In the genomic region with DNA sequence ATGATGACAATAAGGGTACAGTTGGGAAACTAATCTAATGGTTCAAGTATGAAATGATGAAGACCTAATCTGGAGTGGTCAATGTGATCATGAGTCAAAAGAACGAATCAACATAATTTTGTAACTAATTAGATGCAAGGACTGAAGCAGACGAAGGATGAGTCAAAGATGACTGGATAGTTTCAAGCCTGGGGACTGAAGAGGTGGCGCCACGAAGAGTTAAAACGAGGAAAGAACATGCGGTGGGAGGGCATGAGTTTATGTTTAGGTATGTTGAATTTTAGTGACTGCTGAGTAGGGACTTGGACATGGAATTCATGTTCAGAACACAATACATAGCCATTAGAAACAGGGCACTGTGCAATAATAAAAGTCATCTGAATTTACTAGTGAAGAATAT, we compare ENCODE assay signal across 17 cellular contexts.
DNase-seq lines count a peak whose midpoint lies in the region; ATAC-seq and TF ChIP-seq lines count a peak whose summit lies in the region.
"Had no signal": no experiment of that assay in that cellular context is flagged by ENCODE, and none has a peak within 500 bp of the region (broad histone marks: within the 10 kb centered on the region; RNA-seq: fewer than 3 reads in every experiment).

No MANE protein-coding gene starts in this region.

- H3K79me2 ChIP-seq in osteoblast (ENCODE audit: insufficient read depth, low read length), result no peaks in the 10 kb centered on the region

- H3K4me3 ChIP-seq in osteoblast (ENCODE audit: insufficient read depth, low read length), result no peak overlapping the region

- no peak overlapping the region for H3K4me2 ChIP-seq in osteoblast (ENCODE audit: insufficient read depth, low read length)
- H3K4me2 ChIP-seq: SK-N-SH had no signal

- H4K20me1 ChIP-seq in osteoblast (ENCODE audit: insufficient read depth, low read length), result no peaks in the 10 kb centered on the region

- H3K36me3 ChIP-seq in osteoblast (ENCODE audit: insufficient read depth, low read length), result no peaks in the 10 kb centered on the region
- H3K36me3 ChIP-seq: BE2C had no signal

- ATAC-seq in esophagus mucosa (peak; percentile 26), HG02840 (IDR thresholded peaks at IDR 0.05; ENCODE audit: low FRiP score, unreplicated experiment) (no peak), HG03432 (IDR thresholded peaks at IDR 0.05; ENCODE audit: unreplicated experiment) (no peak)
- ATAC-seq in activated CD4-positive, CD25-positive, alpha-beta regulatory T cell treated with anti-CD3 and anti-CD28 coated beads, Interleukin-2, amount 50 U/mL, for 24 hours, result no peak
- ATAC-seq: PC-3 had no signal

- H3K27ac ChIP-seq in osteoblast (ENCODE audit: low read depth, low read length), result no peak overlapping the region

- no peaks in the 10 kb centered on the region for H3K9me3 ChIP-seq in osteoblast (ENCODE audit: low read depth, low read length)
- H3K9me3 ChIP-seq: BE2C, SK-N-SH had no signal

- H2AFZ ChIP-seq in osteoblast (ENCODE audit: low read length), result no peak overlapping the region

- no peak for TF ChIP-seq CTCF in osteoblast (IDR thresholded peaks at IDR 0.05; ENCODE audit: extremely low read depth, low read depth, low read length)

- no peaks in the 10 kb centered on the region for H3K27me3 ChIP-seq in osteoblast (ENCODE audit: insufficient read depth, low read length)
- H3K27me3 ChIP-seq: BE2C had no signal

- DNase-seq in AG08395 (ENCODE audit: low spot score) (peak; percentile 50), GM04503 (ENCODE audit: low read depth) (peak; percentile 48), RPMI7951 (ENCODE audit: low read depth) (peak; percentile 41), osteoblast (ENCODE audit: insufficient read length, low spot score, missing footprints) (no peak)
- DNase-seq: BE2C; CD4-positive, alpha-beta memory T cell; DMS79; NCI-H1092 treated with DMSO at 0.1 percent for 48 hours; NCI-H1694; NCI-H2107; PC-3; Right ventricle myocardium superior; SK-N-SH had no signal

- H3K4me1 ChIP-seq in osteoblast (ENCODE audit: insufficient read depth, low read length), result no peaks in the 10 kb centered on the region
- H3K4me1 ChIP-seq: BE2C had no signal
